In the genomic region with DNA sequence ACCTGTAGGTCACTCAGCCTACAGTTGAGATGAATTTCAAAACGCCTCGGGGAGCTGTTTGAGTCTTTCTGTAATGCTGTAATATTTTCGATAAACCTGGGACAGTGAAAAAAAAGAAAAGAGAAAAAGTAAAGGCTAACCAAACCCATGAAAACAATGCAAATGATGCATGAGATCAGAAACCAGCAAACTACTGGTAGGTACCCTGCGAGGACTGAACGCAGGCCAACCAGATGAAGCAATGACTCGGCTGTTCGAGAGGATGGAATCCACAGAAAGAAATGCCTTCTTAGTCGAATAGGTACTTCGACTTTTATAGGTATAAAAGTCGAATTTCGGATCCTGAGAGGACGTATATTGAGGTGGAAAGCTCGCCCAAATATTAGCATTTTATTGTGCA, we compare ENCODE assay signal across 8 cellular contexts. TPM values are rescaled to one million over a fixed set of nuclear protein-coding genes. Genes with fewer than 3 reads are reported as not detected.
DNase-seq lines count a peak whose midpoint lies in the region; ATAC-seq and TF ChIP-seq lines count a peak whose summit lies in the region.

No MANE protein-coding gene starts in this region.

- H3K4me3 ChIP-seq in NT2/D1 (ENCODE audit: insufficient read length, low read depth): peak overlapping the region; percentile 82
- peak overlapping the region; percentile 72 for H3K4me3 ChIP-seq in coronary artery

- H3K36me3 ChIP-seq in NT2/D1 (ENCODE audit: insufficient read depth, insufficient read length, low read length): peaks cover 14% of the 10 kb centered on the region

- DNase-seq in NCI-H748 (lab: John Stamatoyannopoulos, UW; ENCODE audit: unreplicated experiment) (peak; percentile 48), NCI-H748 treated with DMSO at 0.1 percent for 48 hours (lab: John Stamatoyannopoulos, UW) (no peak), NT2/D1 (ENCODE audit: low read depth, low spot score) (no peak), coronary artery (ENCODE audit: low spot score) (no peak), mesothelial cell of epicardium (ENCODE audit: low spot score in 2 of 2, unreplicated experiment in 2 of 2) (no peak), NCI-H1048 (lab: John Stamatoyannopoulos, UW) (no peak), T1000 (lab: John Stamatoyannopoulos, UW) (no peak)

- no peak for TF ChIP-seq CTCF in coronary artery (IDR thresholded peaks at IDR 0.05)
- TF ChIP-seq CTCF in mesothelial cell of epicardium (IDR thresholded peaks at IDR 0.05; ENCODE audit: unreplicated experiment): no peak

- peak overlapping the region; percentile 92 for H3K9ac ChIP-seq in NT2/D1 (ENCODE audit: insufficient read length, low read depth)

- H3K27ac Mint-ChIP-seq in mesothelial cell of epicardium: peak overlapping the region; percentile 98

- no peak overlapping the region for H3K27ac ChIP-seq in coronary artery

- H3K4me1 Mint-ChIP-seq in mesothelial cell of epicardium: peaks cover 22% of the 10 kb centered on the region

- H3K27me3 Mint-ChIP-seq in mesothelial cell of epicardium (ENCODE audit: low read depth): no peaks in the 10 kb centered on the region

- H3K36me3 Mint-ChIP-seq in mesothelial cell of epicardium: peaks cover 3% of the 10 kb centered on the region

- no peaks in the 10 kb centered on the region for H3K9me3 Mint-ChIP-seq in mesothelial cell of epicardium

- H3K4me3 Mint-ChIP-seq in mesothelial cell of epicardium: peak overlapping the region; percentile 99

- no peaks in the 10 kb centered on the region for H3K4me1 ChIP-seq in NT2/D1 (ENCODE audit: insufficient read depth, insufficient read length)

- H3K9me3 ChIP-seq in NT2/D1 (ENCODE audit: insufficient read depth, low read length): no peaks in the 10 kb centered on the region

- ATAC-seq in GM21786 (IDR thresholded peaks at IDR 0.05; ENCODE audit: unreplicated experiment): no peak

- H3K27me3 ChIP-seq in NT2/D1 (ENCODE audit: insufficient read depth, insufficient read length): no peaks in the 10 kb centered on the region

RNA-seq across cellular contexts. Expression of gene ATAD5, which starts 0.5 kb away (rescaled TPM):
- total RNA-seq in mesothelial cell of epicardium: 9.7 to 11.3 TPM (median 10.6 TPM) in 3 replicates

RNA-seq across cellular contexts. Expression of gene CRLF3, which starts 6.8 kb away (rescaled TPM):
- 6.7 to 8.0 TPM (median 7.6 TPM) in 3 replicates for total RNA-seq in mesothelial cell of epicardium
